In the genomic region with DNA sequence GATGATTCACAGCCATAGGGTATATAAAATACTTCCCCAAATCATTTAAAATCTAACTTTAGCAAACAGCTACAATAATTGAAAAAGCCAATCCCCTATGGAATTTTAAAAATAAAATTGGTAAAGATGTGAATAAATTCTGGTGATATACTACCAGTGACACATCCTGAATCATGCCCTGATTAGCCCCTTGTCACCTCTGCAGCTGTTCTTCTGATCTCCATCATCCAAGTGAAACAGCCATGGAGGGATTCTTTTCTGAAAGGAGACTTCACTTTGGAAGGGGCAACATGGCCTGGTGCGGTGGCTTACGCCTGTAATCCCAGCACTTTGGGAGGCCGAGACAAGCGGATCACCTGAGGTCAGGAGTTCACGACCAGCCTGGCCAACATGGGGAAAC, we compare ENCODE assay signal across 1 cellular context.
TF ChIP-seq lines count a peak whose summit lies in the region.

No MANE protein-coding gene starts in this region.

TF ChIP-seq in IMR-90, 13 proteins besides CTCF, POLR2A, EP300 and RAD21:
- no peak for TF ChIP-seq NFE2L2 (IDR thresholded peaks at IDR 0.05; ENCODE audit: low read depth, low read length)
- TF ChIP-seq, protein P1, sequence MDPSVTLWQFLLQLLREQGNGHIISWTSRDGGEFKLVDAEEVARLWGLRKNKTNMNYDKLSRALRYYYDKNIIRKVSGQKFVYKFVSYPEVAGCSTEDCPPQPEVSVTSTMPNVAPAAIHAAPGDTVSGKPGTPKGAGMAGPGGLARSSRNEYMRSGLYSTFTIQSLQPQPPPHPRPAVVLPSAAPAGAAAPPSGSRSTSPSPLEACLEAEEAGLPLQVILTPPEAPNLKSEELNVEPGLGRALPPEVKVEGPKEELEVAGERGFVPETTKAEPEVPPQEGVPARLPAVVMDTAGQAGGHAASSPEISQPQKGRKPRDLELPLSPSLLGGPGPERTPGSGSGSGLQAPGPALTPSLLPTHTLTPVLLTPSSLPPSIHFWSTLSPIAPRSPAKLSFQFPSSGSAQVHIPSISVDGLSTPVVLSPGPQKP (IDR thresholded peaks at IDR 0.05; ENCODE audit: borderline replicate concordance, low read depth, low read length) = no peak
- no peak for TF ChIP-seq BHLHE40 (IDR thresholded peaks at IDR 0.05; ENCODE audit: low read depth, low read length)
- no peak for TF ChIP-seq FOS (IDR thresholded peaks at IDR 0.05; ENCODE audit: low read depth, low read length)
- TF ChIP-seq, protein P2, sequence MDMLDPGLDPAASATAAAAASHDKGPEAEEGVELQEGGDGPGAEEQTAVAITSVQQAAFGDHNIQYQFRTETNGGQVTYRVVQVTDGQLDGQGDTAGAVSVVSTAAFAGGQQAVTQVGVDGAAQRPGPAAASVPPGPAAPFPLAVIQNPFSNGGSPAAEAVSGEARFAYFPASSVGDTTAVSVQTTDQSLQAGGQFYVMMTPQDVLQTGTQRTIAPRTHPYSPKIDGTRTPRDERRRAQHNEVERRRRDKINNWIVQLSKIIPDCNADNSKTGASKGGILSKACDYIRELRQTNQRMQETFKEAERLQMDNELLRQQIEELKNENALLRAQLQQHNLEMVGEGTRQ (IDR thresholded peaks at IDR 0.05; ENCODE audit: low read depth, low read length) = no peak
- TF ChIP-seq RFX5 (IDR thresholded peaks at IDR 0.05; ENCODE audit: low read depth, low read length) = no peak
- no peak for TF ChIP-seq SMC3 (IDR thresholded peaks at IDR 0.05; ENCODE audit: low read depth, low read length)
